8 cellular contexts compared by ENCODE assay signal in genomic region chr2:219119422-219120043, GRCh38. TPM values are rescaled to one million over a fixed set of nuclear protein-coding genes. Genes with fewer than 3 reads are reported as not detected.
DNase-seq lines count a peak whose midpoint lies in the region; ATAC-seq and TF ChIP-seq lines count a peak whose summit lies in the region.

No MANE protein-coding gene starts in this region.

- ATAC-seq in esophagus mucosa, result peak; percentile 33
- ATAC-seq in naive thymus-derived CD4-positive, alpha-beta T cell, result peak; percentile 66
- ATAC-seq in GM18867 (IDR thresholded peaks at IDR 0.05; ENCODE audit: unreplicated experiment), result no peak

- CTCF ChIA-PET in naive thymus-derived CD4-positive, alpha-beta T cell (lab: Charles Lee), result interaction anchor here (0.7 to 4.9 kb wide), 8 partner anchors 15 to 137 kb away, joined by 3 to 29 read pairs (median 4); no protein-coding TSS in a partner anchor

- no peaks in the 10 kb centered on the region for H3K9me3 Mint-ChIP-seq in naive thymus-derived CD4-positive, alpha-beta T cell

- peaks cover 0 to 7% of the 10 kb centered on the region in 2 donors for H3K4me1 ChIP-seq in naive thymus-derived CD4-positive, alpha-beta T cell (ENCODE audit: control insufficient read depth in 2 of 2, insufficient read depth in 2 of 2, low read length in 2 of 2)

- DNase-seq in GM10266 (ENCODE audit: extremely low spot score), result peak; percentile 62
- peak; percentile 27 for DNase-seq in NCI-H526 treated with DMSO at 0.1 percent for 48 hours (lab: John Stamatoyannopoulos, UW)
- DNase-seq in activated CD8-positive, alpha-beta memory T cell treated with anti-CD3 and anti-CD28 coated beads, Interleukin-2, amount 50 U/mL, for 4 hours, result peak; percentile 62
- DNase-seq in naive thymus-derived CD4-positive, alpha-beta T cell, result peak; percentile 14 to 50 (median 34)
- DNase-seq in substantia nigra (lab: John Stamatoyannopoulos, UW), result peak in 39 of 49 donors; percentile 2 to 73 (median 32)

- no peak overlapping the region for H3K4me3 Mint-ChIP-seq in naive thymus-derived CD4-positive, alpha-beta T cell

- POLR2A ChIA-PET in naive thymus-derived CD4-positive, alpha-beta T cell (lab: Charles Lee), result interaction anchor here (0.7 kb wide), 1 partner anchor 389 kb away, joined by 3 read pairs; no protein-coding TSS in a partner anchor

- intact Hi-C loops in naive thymus-derived CD4-positive, alpha-beta T cell (cut with micrococcal nuclease), result loop anchor here (1.0 kb wide), 5 partner anchors 61 to 266 kb away; no protein-coding TSS in a partner anchor

- no peaks in the 10 kb centered on the region for H3K27me3 ChIP-seq in naive thymus-derived CD4-positive, alpha-beta T cell (ENCODE audit: control insufficient read depth in 2 of 2, insufficient read depth in 2 of 2, low read length in 2 of 2)

- no peak overlapping the region for H3K27ac ChIP-seq in 22Rv1
- no peak overlapping the region for H3K27ac ChIP-seq in naive thymus-derived CD4-positive, alpha-beta T cell (ENCODE audit: low read depth, low read length)
- no peak overlapping the region for H3K27ac ChIP-seq in substantia nigra (ENCODE audit: low read depth, low read length, poor library complexity, severe bottlenecking)

- peaks cover 0 to 17% (median 0%) of the 10 kb centered on the region in 5 donors for H3K36me3 Mint-ChIP-seq in naive thymus-derived CD4-positive, alpha-beta T cell

- peaks cover 4 to 22% (median 11%) of the 10 kb centered on the region in 7 donors for H3K4me1 Mint-ChIP-seq in naive thymus-derived CD4-positive, alpha-beta T cell

- no peaks in the 10 kb centered on the region for H3K9me3 ChIP-seq in naive thymus-derived CD4-positive, alpha-beta T cell (ENCODE audit: control insufficient read depth in 2 of 3, low read length in 3 of 3)

- no peak overlapping the region for H3K27ac Mint-ChIP-seq in naive thymus-derived CD4-positive, alpha-beta T cell

- peaks cover 0 to 4% (median 0%) of the 10 kb centered on the region in 3 experiments for H3K36me3 ChIP-seq in naive thymus-derived CD4-positive, alpha-beta T cell (ENCODE audit: control insufficient read depth in 2 of 3, insufficient read depth in 3 of 3, low read length in 3 of 3)

- peak; percentile 88 for TF ChIP-seq CTCF in 22Rv1 (IDR thresholded peaks at IDR 0.05)
- TF ChIP-seq CTCF in GM10266 (IDR thresholded peaks at IDR 0.05; ENCODE audit: control insufficient read depth, insufficient read depth, low read depth, missing control alignments), result peak; percentile 81

- no peak overlapping the region for H3K4me3 ChIP-seq in naive thymus-derived CD4-positive, alpha-beta T cell (ENCODE audit: low read length)

- no peaks in the 10 kb centered on the region for H3K27me3 Mint-ChIP-seq in naive thymus-derived CD4-positive, alpha-beta T cell

RNA-seq across cellular contexts. Expression of gene NHEJ1, which starts 41.1 kb away (rescaled TPM):
- 8.9 TPM for total RNA-seq in esophagus mucosa
- total RNA-seq in naive thymus-derived CD4-positive, alpha-beta T cell, result 10 to 100 TPM; 11.4 to 24.0 (median 17.9) TPM
- polyA plus RNA-seq in naive thymus-derived CD4-positive, alpha-beta T cell, result 10 to 100 TPM; 24.5 to 32.7 TPM

RNA-seq across cellular contexts. Expression of gene SLC23A3, which starts 50.3 kb away (rescaled TPM):
- total RNA-seq in esophagus mucosa, result 0.64 TPM
- total RNA-seq in naive thymus-derived CD4-positive, alpha-beta T cell, result 1 to 10 TPM in 4 of 5 experiments, under 1 TPM in 1; 0.69 to 8.6 (median 3.0) TPM
- polyA plus RNA-seq in naive thymus-derived CD4-positive, alpha-beta T cell, result under 1 TPM in 1 of 2 donors, not detected in 1; 0.08 TPM

RNA-seq across cellular contexts. Expression of gene CNPPD1, which starts 57.2 kb away (rescaled TPM):
- 49.3 TPM for total RNA-seq in esophagus mucosa
- 10 to 100 TPM; 48.2 to 77.6 (median 64.5) TPM for total RNA-seq in naive thymus-derived CD4-positive, alpha-beta T cell
- polyA plus RNA-seq in naive thymus-derived CD4-positive, alpha-beta T cell, result 10 to 100 TPM; 48.2 to 68.7 TPM

RNA-seq across cellular contexts. Expression of gene RETREG2, which starts 58.5 kb away (rescaled TPM):
- total RNA-seq in esophagus mucosa, result 41.6 TPM
- 100 to 1,000 TPM in 2 of 5 experiments, 10 to 100 TPM in 3; 70.2 to 124 (median 90.9) TPM for total RNA-seq in naive thymus-derived CD4-positive, alpha-beta T cell
- 10 to 100 TPM; 58.5 to 62.4 TPM for polyA plus RNA-seq in naive thymus-derived CD4-positive, alpha-beta T cell

RNA-seq across cellular contexts. Expression of gene IHH, which starts 58.8 kb away (rescaled TPM):
- 0.08 TPM for total RNA-seq in esophagus mucosa
- total RNA-seq in naive thymus-derived CD4-positive, alpha-beta T cell, result under 1 TPM in 2 of 5 experiments, not detected in 3; 0.17 to 0.24 TPM
- not detected for polyA plus RNA-seq in naive thymus-derived CD4-positive, alpha-beta T cell
